1 cellular context compared by ENCODE assay signal in genomic region chr1:207453710-207454045, GRCh38.
TF ChIP-seq lines count a peak whose summit lies in the region.

No MANE protein-coding gene starts in this region.

TF ChIP-seq in H1, 55 proteins besides CTCF, POLR2A, EP300 and RAD21:
- TF ChIP-seq SAP30 (IDR thresholded peaks at IDR 0.05; ENCODE audit: insufficient read depth, insufficient replicate concordance, low read length), result no peak
- no peak for TF ChIP-seq BACH1 (IDR thresholded peaks at IDR 0.05; ENCODE audit: low read length)
- TF ChIP-seq SP1 (IDR thresholded peaks at IDR 0.05; ENCODE audit: low read depth, low read length), result no peak
- TF ChIP-seq POU5F1 (IDR thresholded peaks at IDR 0.05; ENCODE audit: low read depth, low read length), result no peak
- no peak for TF ChIP-seq SIN3A (conservative IDR thresholded peaks at IDR 0.05 in 1 of 2, IDR thresholded peaks at IDR 0.05 in 1 of 2; ENCODE audit: low read depth in 1 of 2, low read length in 2 of 2)
